In the genomic region with DNA sequence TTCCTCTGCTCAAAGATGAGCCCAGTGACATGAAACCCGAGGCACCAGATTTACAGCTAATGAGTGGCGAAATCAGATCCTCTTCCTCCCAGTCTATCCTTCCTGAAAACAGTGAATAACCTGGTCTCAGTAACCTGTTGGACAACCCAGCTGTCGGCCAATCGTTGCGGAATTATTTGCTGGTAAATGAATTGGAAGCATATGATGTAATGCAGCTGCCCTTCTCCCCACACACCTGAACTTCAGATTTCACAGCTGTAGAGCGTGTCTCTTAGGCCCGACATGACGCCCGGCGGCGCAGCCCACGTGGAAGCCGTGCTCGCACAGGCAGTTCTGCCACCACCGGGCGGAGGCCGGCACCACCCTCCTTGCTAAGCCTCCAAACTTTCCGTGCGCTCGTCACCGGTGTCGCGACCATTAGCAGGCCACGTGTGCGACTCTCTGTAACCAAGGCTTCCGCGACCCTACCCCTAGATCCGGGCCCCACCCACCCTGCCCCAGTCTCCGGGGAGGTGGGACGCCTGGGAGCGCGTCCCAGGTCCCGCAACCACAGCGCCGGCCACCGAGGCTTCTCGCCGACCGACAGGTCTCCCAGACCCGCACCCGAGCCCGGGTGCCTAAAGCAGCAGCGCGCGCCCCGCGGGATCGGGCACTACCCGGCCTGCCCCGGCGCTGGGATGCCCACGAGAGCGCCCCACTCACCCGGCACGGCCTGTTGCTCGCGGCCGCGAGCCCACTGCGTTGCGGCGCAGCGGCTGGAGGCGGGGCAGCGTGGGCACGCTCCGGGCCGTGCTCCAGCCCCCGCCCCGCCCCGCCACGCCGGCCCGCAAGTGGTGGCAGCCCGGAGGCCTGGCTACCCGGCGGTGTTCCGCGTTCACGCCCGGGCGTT, we compare ENCODE assay signal across 8 cellular contexts. TPM values are rescaled to one million over a fixed set of nuclear protein-coding genes. Genes with fewer than 3 reads are reported as not detected.
A peak's percentile ranks its signal among the peaks of the same experiment; 100 is the strongest.
DNase-seq lines count a peak whose midpoint lies in the region; ATAC-seq and TF ChIP-seq lines count a peak whose summit lies in the region.

TSS of gene RIOX2 (minus strand) at position 753 of the 889 bp plus-strand sequence. CDS start 4,838 bp downstream, outside the sequence.

- peaks cover 76% of the 10 kb centered on the region for H3K4me1 Mint-ChIP-seq in activated CD4-positive, alpha-beta T cell treated with anti-CD3 and anti-CD28 coated beads, Interleukin-2, amount 10 ng/mL, durations not matched to agents 7 days and 5 days

- TF ChIP-seq POLR2A in right lobe of liver (IDR thresholded peaks at IDR 0.05), result peak; percentile 78

- WGBS in right lobe of liver (ENCODE audit: insufficient coverage, low coverage, low lambda C conversion rate, missing lambda C conversion rate), result 0% methylated on average over 10 of the region's 82 CpGs

- DNase-seq in AG08396 (ENCODE audit: low spot score) (peak; percentile 90), NCI-H460 (ENCODE audit: extremely low read depth, low read depth) (peak; percentile 30), dermis blood vessel endothelial cell (peak; percentile 79), right lobe of liver (peak; percentile 84 to 88 (median 86))
- DNase-seq in activated CD4-positive, alpha-beta T cell treated with anti-CD3 and anti-CD28 coated beads, Interleukin-2, amount 10 ng/mL, durations not matched to agents 7 days and 5 days, result peak; percentile 85
- peak; percentile 71 for DNase-seq in stimulated activated CD4-positive, alpha-beta T cell treated with anti-CD3 and anti-CD28 coated beads, Interleukin-4, amount 100 ng/mL, for 48 hours (ENCODE audit: low read depth in 2 of 2)

- no peaks in the 10 kb centered on the region for H3K27me3 Mint-ChIP-seq in activated CD4-positive, alpha-beta T cell treated with anti-CD3 and anti-CD28 coated beads, Interleukin-2, amount 10 ng/mL, durations not matched to agents 7 days and 5 days

- no peaks in the 10 kb centered on the region for H3K36me3 ChIP-seq in right lobe of liver

- H3K4me3 ChIP-seq in right lobe of liver, result peak within 1 kb of the TSS; percentile 70 to 79 (median 76)

- H3K9me3 Mint-ChIP-seq in activated CD4-positive, alpha-beta T cell treated with anti-CD3 and anti-CD28 coated beads, Interleukin-2, amount 10 ng/mL, durations not matched to agents 7 days and 5 days, result no peaks in the 10 kb centered on the region

- intact Hi-C loops in right lobe of liver (cut with DNase I), result no loop called here

- POLR2A ChIA-PET in activated CD4-positive, alpha-beta T cell treated with anti-CD3 and anti-CD28 coated beads, Interleukin-2, amount 10 ng/mL, durations not matched to agents 7 days and 5 days (lab: Charles Lee), result interaction anchor here (0.8 to 1.2 kb wide), 3 partner anchors 10 to 50 kb away, joined by 3 to 5 read pairs (median 3); no protein-coding TSS in a partner anchor

- H3K36me3 Mint-ChIP-seq in activated CD4-positive, alpha-beta T cell treated with anti-CD3 and anti-CD28 coated beads, Interleukin-2, amount 10 ng/mL, durations not matched to agents 7 days and 5 days (ENCODE audit: low read depth), result peaks cover 13% of the 10 kb centered on the region

- H3K27ac Mint-ChIP-seq in activated CD4-positive, alpha-beta T cell treated with anti-CD3 and anti-CD28 coated beads, Interleukin-2, amount 10 ng/mL, durations not matched to agents 7 days and 5 days, result peak within 1 kb of the TSS; percentile 92

- no peaks in the 10 kb centered on the region for H3K27me3 ChIP-seq in right lobe of liver

- CTCF ChIA-PET in activated CD4-positive, alpha-beta T cell treated with anti-CD3 and anti-CD28 coated beads, Interleukin-2, amount 10 ng/mL, durations not matched to agents 7 days and 5 days (lab: Charles Lee), result interaction anchor here (0.9 to 1.3 kb wide), 2 partner anchors 20 to 26 kb away, joined by 3 read pairs; no protein-coding TSS in a partner anchor

- ATAC-seq in GM18868 (IDR thresholded peaks at IDR 0.05; ENCODE audit: unreplicated experiment) (peak; percentile 91), HG03108 (IDR thresholded peaks at IDR 0.05; ENCODE audit: unreplicated experiment) (peak; percentile 82), right lobe of liver (peak; percentile 86 to 96 (median 96))

- H3K9me3 ChIP-seq in right lobe of liver, result no peaks in the 10 kb centered on the region

- peak within 1 kb of the TSS; percentile 65 to 91 (median 78) for H3K27ac ChIP-seq in right lobe of liver

- peaks cover 0 to 9% (median 3%) of the 10 kb centered on the region in 4 donors for H3K4me1 ChIP-seq in right lobe of liver

- peak in 1 of 4 donors; percentile 7 for TF ChIP-seq CTCF in right lobe of liver (IDR thresholded peaks at IDR 0.05)

- H3K4me3 Mint-ChIP-seq in activated CD4-positive, alpha-beta T cell treated with anti-CD3 and anti-CD28 coated beads, Interleukin-2, amount 10 ng/mL, durations not matched to agents 7 days and 5 days, result peak within 1 kb of the TSS; percentile 84

RNA-seq across cellular contexts. Expression of gene RIOX2, which starts in this region (rescaled TPM):
- total RNA-seq in NCI-H460 (2014; rRNA removed; shearing (Covaris generic)), result 36.9 and 43.4 TPM in 2 replicates
- 41.0 and 63.6 TPM in 2 replicates for polyA plus RNA-seq in NCI-H460 (2014; cell fraction: nucleus; rRNA removed)
- 10 to 100 TPM; 38.4 to 42.0 TPM for total RNA-seq in activated CD4-positive, alpha-beta T cell treated with anti-CD3 and anti-CD28 coated beads, Interleukin-2, amount 10 ng/mL, durations not matched to agents 7 days and 5 days
- 27.1 and 29.4 TPM in 2 replicates for total RNA-seq in dermis blood vessel endothelial cell
- total RNA-seq in right lobe of liver, result 10 to 100 TPM; 10.9 to 27.6 (median 15.6) TPM

Comparison
In these comparisons a context has a peak if more than half of its experiments do, and no peak if none do; other contexts are left out.
1. Peak in every context shown above with its lines: DNase-seq, ATAC-seq, H3K4me3 ChIP-seq and H3K27ac ChIP-seq.
2. DNase-seq: peak in every context shown above with its lines; median percentile 90 in AG08396; 86 in right lobe of liver; 85 in activated CD4-positive, alpha-beta T cell treated with anti-CD3 and anti-CD28 coated beads, Interleukin-2, amount 10 ng/mL, durations not matched to agents 7 days and 5 days; 79 in dermis blood vessel endothelial cell; 71 in stimulated activated CD4-positive, alpha-beta T cell treated with anti-CD3 and anti-CD28 coated beads, Interleukin-4, amount 100 ng/mL, for 48 hours; 30 in NCI-H460.